In the genomic region with DNA sequence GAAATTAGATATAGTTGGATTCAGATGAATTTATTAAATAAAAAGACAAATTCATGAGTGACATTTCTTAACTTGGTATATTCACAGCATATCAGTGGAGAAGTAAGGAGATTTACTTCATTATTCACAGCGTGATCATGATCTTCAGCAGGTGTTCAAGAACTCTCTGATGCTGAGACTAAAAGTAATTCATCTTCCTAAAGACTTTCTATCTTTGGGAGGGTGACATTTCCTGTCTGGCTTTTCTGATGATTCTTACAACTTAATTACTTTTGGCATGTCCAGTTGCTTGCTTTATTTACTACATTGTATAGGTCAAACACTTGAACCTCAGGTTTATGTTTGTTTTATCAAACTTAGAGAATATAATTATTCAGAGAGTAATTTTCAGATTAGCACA, we compare ENCODE assay signal across 17 cellular contexts.
DNase-seq lines count a peak whose midpoint lies in the region; ATAC-seq, FAIRE-seq and TF ChIP-seq lines count a peak whose summit lies in the region.
"Had no signal": no experiment of that assay in that cellular context is flagged by ENCODE, and none has a peak within 500 bp of the region (broad histone marks: within the 10 kb centered on the region; RNA-seq: fewer than 3 reads in every experiment).

No MANE protein-coding gene starts in this region.

- FAIRE-seq in K562 (lab: Jason Lieb, UNC), result no peak
- FAIRE-seq: A204.1, H1 had no signal

- DNase-seq in CD4-positive, CD25-positive, alpha-beta regulatory T cell, result no peak
- no peak for DNase-seq in CD4-positive, alpha-beta T cell
- DNase-seq in NCI-H69 (lab: John Stamatoyannopoulos, UW), result peak; percentile 55
- DNase-seq in K562 (ENCODE audit: extremely low read depth in 1 of 4, low spot score in 3 of 4), result no peak
- DNase-seq in mucosa of descending colon, result no peak
- DNase-seq in NCI-H1930 (lab: John Stamatoyannopoulos, UW), result no peak
- no peak for DNase-seq in NCI-H2171 treated with DMSO at 0.1 percent for 48 hours (lab: John Stamatoyannopoulos, UW)
- DNase-seq: ACHN; BE2C; C1 segment of cervical spinal cord; CD4-positive, alpha-beta memory T cell; DMS153; DMS79; GF-D8; H9 had no signal

- no TSS peak for BruUV-seq in K562 (replicated peaks; lab: Mats Ljungman, UMichigan)

- no peaks in the 10 kb centered on the region for H3K27me3 ChIP-seq in CD4-positive, CD25-positive, alpha-beta regulatory T cell (ENCODE audit: control insufficient read depth, insufficient read depth, low read length)
- H3K27me3 ChIP-seq in CD4-positive, alpha-beta T cell (ENCODE audit: control insufficient read depth, insufficient read depth, low read length), result no peaks in the 10 kb centered on the region
- no peaks in the 10 kb centered on the region for H3K27me3 ChIP-seq in K562 (ENCODE audit: control insufficient read depth in 2 of 2, insufficient read depth in 2 of 2, low read length in 2 of 2)
- H3K27me3 ChIP-seq: BE2C had no signal

- H3K4me3 ChIP-seq in CD4-positive, CD25-positive, alpha-beta regulatory T cell (ENCODE audit: low read depth, low read length), result no peak overlapping the region
- no peak overlapping the region for H3K4me3 ChIP-seq in K562
- no peak overlapping the region for H3K4me3 ChIP-seq in mucosa of descending colon

- H2AFZ ChIP-seq in K562 (ENCODE audit: low read depth, low read length), result no peak overlapping the region

- H4K20me1 ChIP-seq in K562 (replicated peaks; ENCODE audit: control insufficient read depth, insufficient read depth, low read length), result no peaks in the 10 kb centered on the region

- H3K9me1 ChIP-seq in K562 (ENCODE audit: control insufficient read depth, insufficient read depth, low read length), result no peaks in the 10 kb centered on the region

- POLR2A ChIA-PET in CD4-positive, alpha-beta T cell (lab: Charles Lee), result no interaction called here
- POLR2A ChIA-PET in K562 (lab: Yijun Ruan, JAX), result interaction anchor here (1.2 kb wide), 1 partner anchor 22 kb away, joined by 3 read pairs; no protein-coding TSS in a partner anchor

- peak overlapping the region; percentile 3 to 89 (median 26) for H3K27ac Mint-ChIP-seq in CD4-positive, CD25-positive, alpha-beta regulatory T cell
- H3K27ac Mint-ChIP-seq in CD4-positive, alpha-beta T cell, result peak overlapping the region; percentile 12

- H3K79me2 ChIP-seq in K562 (ENCODE audit: control insufficient read depth, insufficient read depth, low read length), result peaks cover 10% of the 10 kb centered on the region; the same call in 2 of the 3 replicates

- intact Hi-C loops in CD4-positive, alpha-beta T cell (cut with DNase I, micrococcal nuclease), result no loop called here
- intact Hi-C loops in K562 (cut with micrococcal nuclease) (no loop called here), mucosa of descending colon (cut with DNase I, micrococcal nuclease) (no loop called here)

- ATAC-seq in CD4-positive, CD25-positive, alpha-beta regulatory T cell (ENCODE audit: low read depth in 2 of 2), result no peak
- ATAC-seq in CD4-positive, alpha-beta T cell (ENCODE audit: poor library complexity), result no peak
- ATAC-seq in K562 (no peak), mucosa of descending colon (no peak)

- H3K27ac ChIP-seq in CD4-positive, CD25-positive, alpha-beta regulatory T cell (ENCODE audit: insufficient read depth, low read length, poor library complexity, severe bottlenecking), result no peak overlapping the region
- no peak overlapping the region for H3K27ac ChIP-seq in CD4-positive, alpha-beta T cell (ENCODE audit: low read depth, low read length)
- H3K27ac ChIP-seq in K562 (ENCODE audit: extremely low read depth, low read depth, low read length), result no peak overlapping the region

- no peak for TF ChIP-seq POLR2A in K562 (conservative IDR thresholded peaks at IDR 0.05)

- peaks cover 14% of the 10 kb centered on the region for H3K4me1 ChIP-seq in CD4-positive, CD25-positive, alpha-beta regulatory T cell (ENCODE audit: control insufficient read depth, insufficient read depth, low read length, poor library complexity, severe bottlenecking)
- H3K4me1 ChIP-seq in K562 (replicated peaks in 1 of 2; ENCODE audit: control insufficient read depth in 2 of 2, insufficient read depth in 2 of 2, low read length in 2 of 2), result 0 out of 5 replicates have a peak, but pooled peaks cover 0 to 14% of the 10 kb centered on the region in 2 experiments
- no peaks in the 10 kb centered on the region for H3K4me1 ChIP-seq in mucosa of descending colon (ENCODE audit: low read depth)
- H3K4me1 ChIP-seq: BE2C had no signal

- no peak for TF ChIP-seq EP300 in K562 (IDR thresholded peaks at IDR 0.05; ENCODE audit: low read length)

- TF ChIP-seq RAD21 in K562 (CRISPR knock-in tag; conservative IDR thresholded peaks at IDR 0.05 in 1 of 2, IDR thresholded peaks at IDR 0.05 in 1 of 2), result no peak

- no peak overlapping the region for H3K4me2 ChIP-seq in K562 (ENCODE audit: insufficient read depth, low read length)

- H3K9ac ChIP-seq in K562 (ENCODE audit: insufficient read depth in 1 of 2, low read depth in 2 of 2, low read length in 2 of 2), result no peak overlapping the region

- H3K9me3 ChIP-seq in CD4-positive, CD25-positive, alpha-beta regulatory T cell (ENCODE audit: control insufficient read depth in 2 of 2, low read length in 2 of 2), result no peaks in the 10 kb centered on the region
- no peaks in the 10 kb centered on the region for H3K9me3 ChIP-seq in CD4-positive, alpha-beta T cell (ENCODE audit: control insufficient read depth, low read length)
- H3K9me3 ChIP-seq in K562 (replicated peaks; ENCODE audit: control insufficient read depth, insufficient read depth, low read depth, low read length), result no peaks in the 10 kb centered on the region
- no peaks in the 10 kb centered on the region for H3K9me3 ChIP-seq in mucosa of descending colon
- H3K9me3 ChIP-seq: BE2C had no signal

- in situ Hi-C loops in K562 (cut with MboI), result no loop called here

- no peaks in the 10 kb centered on the region for H3K27me3 Mint-ChIP-seq in CD4-positive, CD25-positive, alpha-beta regulatory T cell
- no peaks in the 10 kb centered on the region for H3K27me3 Mint-ChIP-seq in CD4-positive, alpha-beta T cell
- H3K27me3 Mint-ChIP-seq: CD4-positive, alpha-beta memory T cell had no signal

- WGBS in K562 (ENCODE audit: insufficient coverage, low coverage, missing lambda C conversion rate), result 31% methylated on average over 1 of the region's 1 CpG

- H3K36me3 Mint-ChIP-seq in CD4-positive, CD25-positive, alpha-beta regulatory T cell, result peaks cover 9% of the 10 kb centered on the region
- H3K36me3 Mint-ChIP-seq in CD4-positive, alpha-beta T cell (ENCODE audit: low read depth), result no peaks in the 10 kb centered on the region
- H3K36me3 Mint-ChIP-seq: CD4-positive, alpha-beta memory T cell had no signal

- no peak overlapping the region for H3K4me3 Mint-ChIP-seq in CD4-positive, CD25-positive, alpha-beta regulatory T cell
- H3K4me3 Mint-ChIP-seq in CD4-positive, alpha-beta T cell, result no peak overlapping the region
- H3K4me3 Mint-ChIP-seq: H9 had no signal

- CTCF ChIA-PET in CD4-positive, alpha-beta T cell (lab: Charles Lee), result interaction anchor here (1.1 kb wide), 1 partner anchor 22 kb away, joined by 3 read pairs; no protein-coding TSS in a partner anchor
- CTCF ChIA-PET in K562 (lab: Yijun Ruan, JAX; ENCODE audit: low intra/inter-chr PET ratio), result no interaction called here

- peaks cover 38 to 63% (median 41%) of the 10 kb centered on the region in 4 donors for H3K4me1 Mint-ChIP-seq in CD4-positive, CD25-positive, alpha-beta regulatory T cell
- H3K4me1 Mint-ChIP-seq in CD4-positive, alpha-beta T cell (ENCODE audit: low read depth), result peaks cover 57% of the 10 kb centered on the region

- no peak for TF ChIP-seq CTCF in CD4-positive, alpha-beta T cell (IDR thresholded peaks at IDR 0.05)
- no peak for TF ChIP-seq CTCF in K562 (IDR thresholded peaks at IDR 0.05 in 2 of 3, conservative IDR thresholded peaks at IDR 0.05 in 1 of 3; ENCODE audit: insufficient read depth in 2 of 3, low read depth in 1 of 3, low read length in 3 of 3)
- no peak for TF ChIP-seq CTCF in mucosa of descending colon (IDR thresholded peaks at IDR 0.05)

- H3K9me3 Mint-ChIP-seq in CD4-positive, CD25-positive, alpha-beta regulatory T cell, result no peaks in the 10 kb centered on the region
- no peaks in the 10 kb centered on the region for H3K9me3 Mint-ChIP-seq in CD4-positive, alpha-beta T cell
- H3K9me3 Mint-ChIP-seq: H9 had no signal

- no peaks in the 10 kb centered on the region for H3K36me3 ChIP-seq in CD4-positive, CD25-positive, alpha-beta regulatory T cell (ENCODE audit: control insufficient read depth, insufficient read depth, low read length)
- H3K36me3 ChIP-seq in K562 (ENCODE audit: control insufficient read depth, insufficient read depth, low read length), result no peaks in the 10 kb centered on the region
- H3K36me3 ChIP-seq in mucosa of descending colon (ENCODE audit: low read depth), result no peaks in the 10 kb centered on the region
- H3K36me3 ChIP-seq: BE2C had no signal

TF ChIP-seq in K562, 482 proteins besides CTCF, POLR2A, EP300 and RAD21:
- peak; percentile 41 for TF ChIP-seq MEIS2 (IDR thresholded peaks at IDR 0.05; ENCODE audit: partially characterized antibody)
- no peak for TF ChIP-seq SNIP1 (IDR thresholded peaks at IDR 0.05; ENCODE audit: low read depth)
- TF ChIP-seq, protein P1, sequence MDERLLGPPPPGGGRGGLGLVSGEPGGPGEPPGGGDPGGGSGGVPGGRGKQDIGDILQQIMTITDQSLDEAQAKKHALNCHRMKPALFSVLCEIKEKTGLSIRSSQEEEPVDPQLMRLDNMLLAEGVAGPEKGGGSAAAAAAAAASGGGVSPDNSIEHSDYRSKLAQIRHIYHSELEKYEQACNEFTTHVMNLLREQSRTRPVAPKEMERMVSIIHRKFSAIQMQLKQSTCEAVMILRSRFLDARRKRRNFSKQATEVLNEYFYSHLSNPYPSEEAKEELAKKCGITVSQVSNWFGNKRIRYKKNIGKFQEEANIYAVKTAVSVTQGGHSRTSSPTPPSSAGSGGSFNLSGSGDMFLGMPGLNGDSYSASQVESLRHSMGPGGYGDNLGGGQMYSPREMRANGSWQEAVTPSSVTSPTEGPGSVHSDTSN (CRISPR knock-in tag; IDR thresholded peaks at IDR 0.05; ENCODE audit: low read depth), result no peak
- TF ChIP-seq, protein P1 (tag; conservative IDR thresholded peaks at IDR 0.05; ENCODE audit: low read depth), result 0 out of 2 replicates have a peak, but pooled peaks have one; percentile 28
